ENCODE assay signal across 15 cellular contexts in genomic region chr1:192552619-192553225, GRCh38. TPM values are rescaled to one million over a fixed set of nuclear protein-coding genes. Genes with fewer than 3 reads are reported as not detected.
A peak's percentile ranks its signal among the peaks of the same experiment; 100 is the strongest.
DNase-seq lines count a peak whose midpoint lies in the region; ATAC-seq and TF ChIP-seq lines count a peak whose summit lies in the region.
"Had no signal": no experiment of that assay in that cellular context is flagged by ENCODE, and none has a peak within 500 bp of the region (broad histone marks: within the 10 kb centered on the region; RNA-seq: fewer than 3 reads in every experiment).

No MANE protein-coding gene starts in this region.

- no peak overlapping the region for H3K4me3 ChIP-seq in left lung

- H3K4me1 ChIP-seq in left lung = peaks cover 0 to 25% of the 10 kb centered on the region in 2 donors

- ATAC-seq in stimulated activated naive CD8-positive, alpha-beta T cell treated with anti-CD3 and anti-CD28 coated beads, Interleukin-15, Interleukin-2, amounts not matched to agents 100 U/mL and 50 U/mL, for 24 hours = no peak
- ATAC-seq in HG02610 (IDR thresholded peaks at IDR 0.05; ENCODE audit: unreplicated experiment) = peak; percentile 15
- ATAC-seq in left lung = no peak
- ATAC-seq in HG03025 (IDR thresholded peaks at IDR 0.05; ENCODE audit: low FRiP score, unreplicated experiment) = no peak
- no peak for ATAC-seq in HG02763 (IDR thresholded peaks at IDR 0.05; ENCODE audit: unreplicated experiment)
- ATAC-seq: Right ventricle myocardium inferior had no signal

- intact Hi-C loops in left lung (cut with DNase I) = no loop called here

- no peaks in the 10 kb centered on the region for H3K36me3 ChIP-seq in left lung

- peaks cover 53% of the 10 kb centered on the region for H3K4me1 Mint-ChIP-seq in stimulated activated naive CD8-positive, alpha-beta T cell treated with anti-CD3 and anti-CD28 coated beads, Interleukin-15, Interleukin-2, amounts not matched to agents 100 ng/mL and 50 ng/mL, for 24 hours (ENCODE audit: low read depth)
- H3K4me1 Mint-ChIP-seq in T-helper 2 cell treated with Interferon-gamma antibody and Interleukin-4, amounts not matched to agents 5 μg/mL and 100 μg/mL, for 36 hours (ENCODE audit: low read depth) = peaks cover 43% of the 10 kb centered on the region

- H3K27ac Mint-ChIP-seq in stimulated activated naive CD8-positive, alpha-beta T cell treated with anti-CD3 and anti-CD28 coated beads, Interleukin-15, Interleukin-2, amounts not matched to agents 100 ng/mL and 50 ng/mL, for 24 hours = no peak overlapping the region
- H3K27ac Mint-ChIP-seq in T-helper 2 cell treated with Interferon-gamma antibody and Interleukin-4, amounts not matched to agents 5 μg/mL and 100 μg/mL, for 36 hours = peak overlapping the region; percentile 71
- H3K27ac Mint-ChIP-seq: activated B cell treated with CpG ODN at 0.5 μM for 24 hours; activated naive CD4-positive, alpha-beta T cell treated with anti-CD3 and anti-CD28 coated beads for 36 hours; type B pancreatic cell had no signal

- no peaks in the 10 kb centered on the region for H3K36me3 Mint-ChIP-seq in stimulated activated naive CD8-positive, alpha-beta T cell treated with anti-CD3 and anti-CD28 coated beads, Interleukin-15, Interleukin-2, amounts not matched to agents 100 ng/mL and 50 ng/mL, for 24 hours (ENCODE audit: low read depth)
- peaks cover 7% of the 10 kb centered on the region for H3K36me3 Mint-ChIP-seq in T-helper 2 cell treated with Interferon-gamma antibody and Interleukin-4, amounts not matched to agents 5 μg/mL and 100 μg/mL, for 36 hours (ENCODE audit: low read depth)
- H3K36me3 Mint-ChIP-seq: type B pancreatic cell had no signal

- H3K9me3 Mint-ChIP-seq in stimulated activated naive CD8-positive, alpha-beta T cell treated with anti-CD3 and anti-CD28 coated beads, Interleukin-15, Interleukin-2, amounts not matched to agents 100 ng/mL and 50 ng/mL, for 24 hours = peaks cover 5% of the 10 kb centered on the region
- peaks cover 4% of the 10 kb centered on the region for H3K9me3 Mint-ChIP-seq in T-helper 2 cell treated with Interferon-gamma antibody and Interleukin-4, amounts not matched to agents 5 μg/mL and 100 μg/mL, for 36 hours
- H3K9me3 Mint-ChIP-seq: activated B cell treated with CpG ODN at 0.5 μM for 24 hours; activated naive CD4-positive, alpha-beta T cell treated with anti-CD3 and anti-CD28 coated beads for 36 hours; type B pancreatic cell had no signal

- peak overlapping the region; percentile 13 for H3K4me3 Mint-ChIP-seq in stimulated activated naive CD8-positive, alpha-beta T cell treated with anti-CD3 and anti-CD28 coated beads, Interleukin-15, Interleukin-2, amounts not matched to agents 100 ng/mL and 50 ng/mL, for 24 hours
- peak overlapping the region; percentile 60 for H3K4me3 Mint-ChIP-seq in T-helper 2 cell treated with Interferon-gamma antibody and Interleukin-4, amounts not matched to agents 5 μg/mL and 100 μg/mL, for 36 hours
- H3K4me3 Mint-ChIP-seq: activated B cell treated with CpG ODN at 0.5 μM for 24 hours; activated naive CD4-positive, alpha-beta T cell treated with anti-CD3 and anti-CD28 coated beads for 36 hours; type B pancreatic cell had no signal

- H3K27me3 ChIP-seq in left lung = no peaks in the 10 kb centered on the region

- H3K27ac ChIP-seq in left lung = no peak overlapping the region

- H3K27me3 Mint-ChIP-seq in stimulated activated naive CD8-positive, alpha-beta T cell treated with anti-CD3 and anti-CD28 coated beads, Interleukin-15, Interleukin-2, amounts not matched to agents 100 ng/mL and 50 ng/mL, for 24 hours = peaks cover 4% of the 10 kb centered on the region
- H3K27me3 Mint-ChIP-seq in T-helper 2 cell treated with Interferon-gamma antibody and Interleukin-4, amounts not matched to agents 5 μg/mL and 100 μg/mL, for 36 hours (ENCODE audit: low read depth) = peaks cover 3% of the 10 kb centered on the region
- H3K27me3 Mint-ChIP-seq: activated B cell treated with CpG ODN at 0.5 μM for 24 hours, type B pancreatic cell had no signal

- TF ChIP-seq CTCF in left lung (IDR thresholded peaks at IDR 0.05) = no peak

- no peaks in the 10 kb centered on the region for H3K9me3 ChIP-seq in left lung

- no peak for DNase-seq in stimulated activated naive CD8-positive, alpha-beta T cell treated with anti-CD3 and anti-CD28 coated beads, Interleukin-15, Interleukin-2, amounts not matched to agents 100 U/mL and 50 U/mL, for 24 hours
- no peak for DNase-seq in T-helper 2 cell treated with Interferon-gamma antibody and Interleukin-4, amounts not matched to agents 5 μg/mL and 100 μg/mL, for 36 hours (ENCODE audit: low spot score)
- DNase-seq in left lung = no peak
- no peak for DNase-seq in stimulated activated CD8-positive, alpha-beta memory T cell treated with anti-CD3 and anti-CD28 coated beads, Interleukin-4, amount 100 ng/mL, for 48 hours
- DNase-seq: activated B cell treated with CpG ODN at 0.5 μM for 24 hours; activated naive CD4-positive, alpha-beta T cell treated with anti-CD3 and anti-CD28 coated beads for 36 hours; NCI-H1105 treated with DMSO at 0.1 percent for 48 hours; NCI-H69 had no signal

RNA-seq across cellular contexts. Expression of gene RGS1, which starts 22.9 kb away (rescaled TPM):
- total RNA-seq in left lung = 10 to 100 TPM in 1 of 2 donors, 1 to 10 TPM in 1; 7.9 to 32.3 TPM
- total RNA-seq: Daoy had no signal
